Comparison of ENCODE assay signal across 9 cellular contexts in the genomic region with DNA sequence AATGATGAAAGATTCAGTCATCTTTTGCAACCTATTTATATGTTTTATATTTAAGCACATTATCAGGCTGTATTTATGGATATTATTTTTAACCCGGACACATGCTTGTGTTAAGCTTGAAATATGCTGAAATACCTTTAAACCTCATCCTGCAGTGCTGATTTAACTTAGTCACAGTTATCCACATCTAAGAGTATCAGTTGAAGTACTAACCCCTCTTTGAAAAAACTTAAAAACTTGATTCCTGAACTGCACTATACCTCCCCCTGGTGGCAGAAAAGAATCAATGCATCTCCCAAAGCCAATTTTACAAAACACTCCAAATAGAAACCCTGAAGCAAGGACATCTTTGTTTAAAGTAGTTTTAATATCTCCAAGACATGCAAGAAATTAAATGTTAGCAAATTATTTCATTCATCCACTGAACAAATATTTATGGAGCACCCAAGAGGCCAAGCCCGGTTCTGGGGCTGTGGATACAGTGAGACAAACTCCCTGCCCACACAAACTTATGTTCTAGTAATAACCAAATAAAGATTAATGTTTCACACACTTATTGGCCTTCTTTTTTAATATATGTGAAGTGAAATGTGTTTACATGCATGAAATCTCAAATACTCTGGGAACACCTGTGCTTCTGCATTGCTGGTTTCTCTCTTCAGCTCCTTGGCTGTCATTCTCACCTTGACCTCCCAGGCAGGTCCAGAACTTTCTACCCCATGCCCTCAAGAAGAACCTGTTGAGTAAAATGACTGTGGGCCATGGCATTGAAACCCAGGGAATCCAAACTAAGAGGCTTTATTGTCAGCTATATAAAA. TPM values are rescaled to one million over a fixed set of nuclear protein-coding genes. Genes with fewer than 3 reads are reported as not detected.
DNase-seq lines count a peak whose midpoint lies in the region; ATAC-seq and TF ChIP-seq lines count a peak whose summit lies in the region.
"Had no signal": no experiment of that assay in that cellular context is flagged by ENCODE, and none has a peak within 500 bp of the region (broad histone marks: within the 10 kb centered on the region; RNA-seq: fewer than 3 reads in every experiment).

No MANE protein-coding gene starts in this region.

- intact Hi-C loops in esophagus squamous epithelium (cut with DNase I), result no loop called here

- 14 to 19% methylated on average over 2 of the region's 2 CpGs for WGBS in esophagus squamous epithelium, 2 donors

- H3K36me3 Mint-ChIP-seq in T-cell, result peaks cover 14% of the 10 kb centered on the region

- no peak overlapping the region for H3K4me2 ChIP-seq in neural cell (ENCODE audit: low read length)

- no peak for TF ChIP-seq EP300 in neural cell (conservative IDR thresholded peaks at IDR 0.05; ENCODE audit: poor library complexity, severe bottlenecking)

- H3K9ac ChIP-seq in neural cell (ENCODE audit: low read length), result no peak overlapping the region

- CTCF ChIA-PET in T-cell (lab: Charles Lee), result interaction anchor here (0.5 to 1.0 kb wide), 6 partner anchors 78 to 1626 kb away, joined by 3 to 7 read pairs (median 4); no protein-coding TSS in a partner anchor

- DNase-seq in DMS79 treated with DMSO at 0.1 percent for 48 hours (lab: John Stamatoyannopoulos, UW) (peak; percentile 26), DMS79 (lab: John Stamatoyannopoulos, UW) (no peak), T-cell (peak in 3 of 34 experiments; percentile 4 to 34 (median 8)), esophagus squamous epithelium (lab: John Stamatoyannopoulos, UW) (no peak)
- no peak for DNase-seq in stimulated activated CD4-positive, alpha-beta T cell treated with anti-CD3 and anti-CD28 coated beads, Interleukin-4, amount 100 ng/mL, for 24 hours

- no peak overlapping the region for H2AFZ ChIP-seq in neural cell (ENCODE audit: low read depth, low read length)

- peak; percentile 76 for TF ChIP-seq RAD21 in neural cell (conservative IDR thresholded peaks at IDR 0.05)

- H3K4me3 ChIP-seq in esophagus squamous epithelium, result peak overlapping the region in 2 of 4 donors; percentile 5 to 9
- H3K4me3 ChIP-seq in neural cell (ENCODE audit: low read length), result no peak overlapping the region

- H3K9me3 ChIP-seq in KOPT-K1 (ENCODE audit: insufficient read depth, low read length, poor library complexity, severe bottlenecking) (no peaks in the 10 kb centered on the region), esophagus squamous epithelium (no peaks in the 10 kb centered on the region), neural cell (ENCODE audit: low read length) (no peaks in the 10 kb centered on the region)

- peak; percentile 71 to 82 (median 80) for ATAC-seq in T-cell (replicated peaks in 1 of 4)
- no peak for ATAC-seq in HG03045 (IDR thresholded peaks at IDR 0.05; ENCODE audit: unreplicated experiment)

- no peaks in the 10 kb centered on the region for H3K27me3 ChIP-seq in esophagus squamous epithelium
- H3K27me3 ChIP-seq in neural cell (ENCODE audit: insufficient read depth, low read depth, low read length), result no peaks in the 10 kb centered on the region

- peaks cover 24 to 84% (median 24%) of the 10 kb centered on the region in 3 donors for H3K4me1 ChIP-seq in esophagus squamous epithelium

- H3K4me3 Mint-ChIP-seq in T-cell, result peak overlapping the region in 1 of 3 donors; percentile 32

- peaks cover 10 to 12% (median 12%) of the 10 kb centered on the region in 3 donors for H3K4me1 Mint-ChIP-seq in T-cell

- peaks cover 0 to 3% (median 0%) of the 10 kb centered on the region in 3 donors for H3K9me3 Mint-ChIP-seq in T-cell
- H3K9me3 Mint-ChIP-seq: CD8-positive, alpha-beta memory T cell had no signal

- no peak for TF ChIP-seq POLR2A in esophagus squamous epithelium (IDR thresholded peaks at IDR 0.05)

- no peaks in the 10 kb centered on the region for H3K27me3 Mint-ChIP-seq in T-cell

- H3K79me2 ChIP-seq in neural cell (replicated peaks; ENCODE audit: insufficient read depth, low read length), result peaks cover 4% of the 10 kb centered on the region

- H3F3A ChIP-seq in neural cell (ENCODE audit: insufficient read depth, low read length, poor library complexity, severe bottlenecking), result no peaks in the 10 kb centered on the region

- no peaks in the 10 kb centered on the region for H4K20me1 ChIP-seq in neural cell (ENCODE audit: insufficient read depth)

- no peak overlapping the region for H3K27ac Mint-ChIP-seq in T-cell

- H3K27ac ChIP-seq in KOPT-K1 (ENCODE audit: low read depth, low read length, poor library complexity, severe bottlenecking) (peak overlapping the region; percentile 11), esophagus squamous epithelium (peak overlapping the region; percentile 25 to 85 (median 78)), neural cell (ENCODE audit: low read length) (no peak overlapping the region)

- no peaks in the 10 kb centered on the region for H3K9me2 ChIP-seq in neural cell (ENCODE audit: insufficient read depth, low read length)

- H3K36me3 ChIP-seq in KOPT-K1 (ENCODE audit: insufficient read depth, low read length) (no peaks in the 10 kb centered on the region), esophagus squamous epithelium (peaks cover 0 to 14% (median 0%) of the 10 kb centered on the region in 3 donors), neural cell (ENCODE audit: insufficient read depth, low read length) (no peaks in the 10 kb centered on the region)

- peak; percentile 40 to 98 (median 90) for TF ChIP-seq CTCF in esophagus squamous epithelium (IDR thresholded peaks at IDR 0.05)
- TF ChIP-seq CTCF in neural cell (IDR thresholded peaks at IDR 0.05; ENCODE audit: poor library complexity, severe bottlenecking), result peak; percentile 86

- POLR2A ChIA-PET in T-cell (lab: Charles Lee), result interaction anchor here in 1 of 2 donors (0.7 kb wide), 1 partner anchor 19 kb away, joined by 3 read pairs; no protein-coding TSS in a partner anchor

TF ChIP-seq in neural cell, 6 proteins besides CTCF, POLR2A, EP300 and RAD21:
- TF ChIP-seq TAF1 (IDR thresholded peaks at IDR 0.05; ENCODE audit: low read depth) (no peak), SMC3 (conservative IDR thresholded peaks at IDR 0.05; ENCODE audit: poor library complexity) (peak; percentile 75), POLR2AphosphoS5 (IDR thresholded peaks at IDR 0.05) (no peak)
TF ChIP-seq in neural cell: peak in this region for 1.

RNA-seq across cellular contexts. Expression of a gene that starts 44.0 kb away (rescaled TPM):
- total RNA-seq in T-cell (10 to 100 TPM; 17.4 to 45.6 (median 19.6) TPM), esophagus squamous epithelium (100 to 1,000 TPM in 2 of 4 donors, 10 to 100 TPM in 2; 71.1 to 227 (median 147) TPM)
- 7.3 and 8.6 TPM in 2 replicates for polyA plus RNA-seq in neural cell
- polyA minus RNA-seq in neural cell, result 24.3 and 79.6 TPM in 2 replicates
